1 cellular context compared by ENCODE assay signal in the genomic region with DNA sequence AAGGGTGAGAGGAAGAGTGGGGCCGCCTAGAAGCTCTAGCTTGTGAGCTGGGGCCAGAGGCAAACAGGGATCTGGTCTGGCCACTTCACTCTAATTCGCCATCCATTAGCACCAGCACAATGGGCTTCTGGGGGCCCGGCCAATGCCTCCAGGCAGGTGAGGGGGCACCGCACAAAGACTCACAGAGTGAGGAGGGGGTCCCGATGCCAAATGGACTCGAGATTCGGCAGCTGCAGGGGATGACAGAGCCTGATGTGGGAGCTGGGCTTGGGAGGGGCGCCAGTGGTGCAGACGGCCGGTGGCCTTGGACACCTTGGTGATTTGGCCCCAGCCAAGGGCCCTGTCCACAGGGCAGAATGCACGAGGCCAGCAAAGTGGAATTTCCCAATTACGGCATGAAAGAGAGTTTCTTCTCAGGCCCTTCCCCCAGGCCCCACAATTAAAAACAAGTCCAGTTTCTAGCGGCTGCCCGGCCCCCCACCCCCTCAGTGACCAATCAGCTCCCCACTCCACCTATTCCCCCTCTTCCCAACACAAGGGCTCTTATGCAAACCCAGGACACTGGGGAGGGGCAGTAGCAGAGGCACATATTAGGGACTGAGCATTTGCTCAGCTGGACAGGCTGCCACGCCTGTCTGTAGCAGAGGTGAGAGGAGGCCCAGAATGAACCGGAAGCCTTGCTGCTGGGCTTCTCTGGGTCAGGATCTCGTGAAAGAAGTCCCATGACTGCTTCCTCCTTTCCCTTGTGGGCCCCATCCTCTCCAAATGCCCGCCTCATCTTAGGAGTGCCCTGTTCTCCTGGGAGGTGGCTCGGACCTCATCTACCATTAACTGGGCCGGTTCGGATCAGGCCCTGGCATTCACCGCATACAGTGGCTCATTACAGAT.
TF ChIP-seq lines count a peak whose summit lies in the region.

No MANE protein-coding gene starts in this region.

TF ChIP-seq in HepG2, 621 proteins besides CTCF, POLR2A, EP300 and RAD21 (continued from another document and continues in another):
- TF ChIP-seq, protein P1, sequence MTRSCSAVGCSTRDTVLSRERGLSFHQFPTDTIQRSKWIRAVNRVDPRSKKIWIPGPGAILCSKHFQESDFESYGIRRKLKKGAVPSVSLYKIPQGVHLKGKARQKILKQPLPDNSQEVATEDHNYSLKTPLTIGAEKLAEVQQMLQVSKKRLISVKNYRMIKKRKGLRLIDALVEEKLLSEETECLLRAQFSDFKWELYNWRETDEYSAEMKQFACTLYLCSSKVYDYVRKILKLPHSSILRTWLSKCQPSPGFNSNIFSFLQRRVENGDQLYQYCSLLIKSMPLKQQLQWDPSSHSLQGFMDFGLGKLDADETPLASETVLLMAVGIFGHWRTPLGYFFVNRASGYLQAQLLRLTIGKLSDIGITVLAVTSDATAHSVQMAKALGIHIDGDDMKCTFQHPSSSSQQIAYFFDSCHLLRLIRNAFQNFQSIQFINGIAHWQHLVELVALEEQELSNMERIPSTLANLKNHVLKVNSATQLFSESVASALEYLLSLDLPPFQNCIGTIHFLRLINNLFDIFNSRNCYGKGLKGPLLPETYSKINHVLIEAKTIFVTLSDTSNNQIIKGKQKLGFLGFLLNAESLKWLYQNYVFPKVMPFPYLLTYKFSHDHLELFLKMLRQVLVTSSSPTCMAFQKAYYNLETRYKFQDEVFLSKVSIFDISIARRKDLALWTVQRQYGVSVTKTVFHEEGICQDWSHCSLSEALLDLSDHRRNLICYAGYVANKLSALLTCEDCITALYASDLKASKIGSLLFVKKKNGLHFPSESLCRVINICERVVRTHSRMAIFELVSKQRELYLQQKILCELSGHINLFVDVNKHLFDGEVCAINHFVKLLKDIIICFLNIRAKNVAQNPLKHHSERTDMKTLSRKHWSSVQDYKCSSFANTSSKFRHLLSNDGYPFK (CRISPR knock-in tag; IDR thresholded peaks at IDR 0.05; ENCODE audit: borderline replicate concordance): 0 out of 2 replicates have a peak, but pooled peaks have one; percentile 52
- TF ChIP-seq, protein P2, sequence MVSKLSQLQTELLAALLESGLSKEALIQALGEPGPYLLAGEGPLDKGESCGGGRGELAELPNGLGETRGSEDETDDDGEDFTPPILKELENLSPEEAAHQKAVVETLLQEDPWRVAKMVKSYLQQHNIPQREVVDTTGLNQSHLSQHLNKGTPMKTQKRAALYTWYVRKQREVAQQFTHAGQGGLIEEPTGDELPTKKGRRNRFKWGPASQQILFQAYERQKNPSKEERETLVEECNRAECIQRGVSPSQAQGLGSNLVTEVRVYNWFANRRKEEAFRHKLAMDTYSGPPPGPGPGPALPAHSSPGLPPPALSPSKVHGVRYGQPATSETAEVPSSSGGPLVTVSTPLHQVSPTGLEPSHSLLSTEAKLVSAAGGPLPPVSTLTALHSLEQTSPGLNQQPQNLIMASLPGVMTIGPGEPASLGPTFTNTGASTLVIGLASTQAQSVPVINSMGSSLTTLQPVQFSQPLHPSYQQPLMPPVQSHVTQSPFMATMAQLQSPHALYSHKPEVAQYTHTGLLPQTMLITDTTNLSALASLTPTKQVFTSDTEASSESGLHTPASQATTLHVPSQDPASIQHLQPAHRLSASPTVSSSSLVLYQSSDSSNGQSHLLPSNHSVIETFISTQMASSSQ (IDR thresholded peaks at IDR 0.05; ENCODE audit: low read depth): peak; percentile 19
- TF ChIP-seq, protein P2 (CRISPR knock-in tag; IDR thresholded peaks at IDR 0.05; ENCODE audit: borderline replicate concordance): peak; percentile 84; the same call in 1 of the 2 replicates
- peak; percentile 64 for TF ChIP-seq RCOR2 (CRISPR knock-in tag; IDR thresholded peaks at IDR 0.05)
- peak; percentile 52 for TF ChIP-seq JUND (CRISPR knock-in tag; IDR thresholded peaks at IDR 0.05)
- TF ChIP-seq SRY (CRISPR knock-in tag; IDR thresholded peaks at IDR 0.05): peak; percentile 32; the same call in 1 of the 2 replicates
- TF ChIP-seq, protein P3, sequence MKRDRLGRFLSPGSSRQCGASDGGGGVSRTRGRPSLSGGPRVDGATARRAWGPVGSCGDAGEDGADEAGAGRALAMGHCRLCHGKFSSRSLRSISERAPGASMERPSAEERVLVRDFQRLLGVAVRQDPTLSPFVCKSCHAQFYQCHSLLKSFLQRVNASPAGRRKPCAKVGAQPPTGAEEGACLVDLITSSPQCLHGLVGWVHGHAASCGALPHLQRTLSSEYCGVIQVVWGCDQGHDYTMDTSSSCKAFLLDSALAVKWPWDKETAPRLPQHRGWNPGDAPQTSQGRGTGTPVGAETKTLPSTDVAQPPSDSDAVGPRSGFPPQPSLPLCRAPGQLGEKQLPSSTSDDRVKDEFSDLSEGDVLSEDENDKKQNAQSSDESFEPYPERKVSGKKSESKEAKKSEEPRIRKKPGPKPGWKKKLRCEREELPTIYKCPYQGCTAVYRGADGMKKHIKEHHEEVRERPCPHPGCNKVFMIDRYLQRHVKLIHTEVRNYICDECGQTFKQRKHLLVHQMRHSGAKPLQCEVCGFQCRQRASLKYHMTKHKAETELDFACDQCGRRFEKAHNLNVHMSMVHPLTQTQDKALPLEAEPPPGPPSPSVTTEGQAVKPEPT (CRISPR knock-in tag; IDR thresholded peaks at IDR 0.05; ENCODE audit: low read depth): peak; percentile 23; the same call in 1 of the 2 replicates
- TF ChIP-seq POLR2G (IDR thresholded peaks at IDR 0.05; ENCODE audit: low read depth, low read length): peak; percentile 93
- TF ChIP-seq NRL (CRISPR knock-in tag; IDR thresholded peaks at IDR 0.05; ENCODE audit: borderline replicate concordance): no peak; the same call in none of the 2 replicates
- TF ChIP-seq MEIS2 (CRISPR knock-in tag; IDR thresholded peaks at IDR 0.05): peak; percentile 61
- TF ChIP-seq ZNF468 (CRISPR knock-in tag; IDR thresholded peaks at IDR 0.05): no peak
- TF ChIP-seq, protein P4, sequence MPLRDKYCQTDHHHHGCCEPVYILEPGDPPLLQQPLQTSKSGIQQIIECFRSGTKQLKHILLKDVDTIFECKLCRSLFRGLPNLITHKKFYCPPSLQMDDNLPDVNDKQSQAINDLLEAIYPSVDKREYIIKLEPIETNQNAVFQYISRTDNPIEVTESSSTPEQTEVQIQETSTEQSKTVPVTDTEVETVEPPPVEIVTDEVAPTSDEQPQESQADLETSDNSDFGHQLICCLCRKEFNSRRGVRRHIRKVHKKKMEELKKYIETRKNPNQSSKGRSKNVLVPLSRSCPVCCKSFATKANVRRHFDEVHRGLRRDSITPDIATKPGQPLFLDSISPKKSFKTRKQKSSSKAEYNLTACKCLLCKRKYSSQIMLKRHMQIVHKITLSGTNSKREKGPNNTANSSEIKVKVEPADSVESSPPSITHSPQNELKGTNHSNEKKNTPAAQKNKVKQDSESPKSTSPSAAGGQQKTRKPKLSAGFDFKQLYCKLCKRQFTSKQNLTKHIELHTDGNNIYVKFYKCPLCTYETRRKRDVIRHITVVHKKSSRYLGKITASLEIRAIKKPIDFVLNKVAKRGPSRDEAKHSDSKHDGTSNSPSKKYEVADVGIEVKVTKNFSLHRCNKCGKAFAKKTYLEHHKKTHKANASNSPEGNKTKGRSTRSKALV (CRISPR knock-in tag; IDR thresholded peaks at IDR 0.05): no peak; the same call in 1 of the 2 replicates
- TF ChIP-seq MATR3 (CRISPR knock-in tag; IDR thresholded peaks at IDR 0.05): no peak
- TF ChIP-seq PAWR (CRISPR knock-in tag; IDR thresholded peaks at IDR 0.05; ENCODE audit: borderline replicate concordance): 0 out of 2 replicates have a peak, but pooled peaks have one; percentile 42
- no peak for TF ChIP-seq ZNF891 (CRISPR knock-in tag; IDR thresholded peaks at IDR 0.05)
- peak; percentile 52; the same call in 1 of the 2 replicates for TF ChIP-seq ZNF605 (CRISPR knock-in tag; IDR thresholded peaks at IDR 0.05)
- TF ChIP-seq ATM (IDR thresholded peaks at IDR 0.05; ENCODE audit: borderline replicate concordance): peak; percentile 98; the same call in 1 of the 2 replicates
- peak; percentile 25; the same call in 1 of the 2 replicates for TF ChIP-seq ZNF547 (CRISPR knock-in tag; IDR thresholded peaks at IDR 0.05)
- TF ChIP-seq THRA (CRISPR knock-in tag; IDR thresholded peaks at IDR 0.05; ENCODE audit: borderline replicate concordance): peak; percentile 93
- TF ChIP-seq KDM5B (CRISPR knock-in tag; IDR thresholded peaks at IDR 0.05; ENCODE audit: borderline replicate concordance): peak; percentile 63; the same call in 1 of the 2 replicates
- TF ChIP-seq CCDC6 (CRISPR knock-in tag; IDR thresholded peaks at IDR 0.05): peak; percentile 91
- peak; percentile 92 for TF ChIP-seq SIN3A (IDR thresholded peaks at IDR 0.05; ENCODE audit: borderline replicate concordance, low read depth, low read length)
- TF ChIP-seq TBP (CRISPR knock-in tag; IDR thresholded peaks at IDR 0.05): peak; percentile 86
- TF ChIP-seq KAT8 (CRISPR knock-in tag; IDR thresholded peaks at IDR 0.05): peak; percentile 85; the same call in 1 of the 2 replicates
- TF ChIP-seq NBN (conservative IDR thresholded peaks at IDR 0.05): no peak
- TF ChIP-seq, protein P5, sequence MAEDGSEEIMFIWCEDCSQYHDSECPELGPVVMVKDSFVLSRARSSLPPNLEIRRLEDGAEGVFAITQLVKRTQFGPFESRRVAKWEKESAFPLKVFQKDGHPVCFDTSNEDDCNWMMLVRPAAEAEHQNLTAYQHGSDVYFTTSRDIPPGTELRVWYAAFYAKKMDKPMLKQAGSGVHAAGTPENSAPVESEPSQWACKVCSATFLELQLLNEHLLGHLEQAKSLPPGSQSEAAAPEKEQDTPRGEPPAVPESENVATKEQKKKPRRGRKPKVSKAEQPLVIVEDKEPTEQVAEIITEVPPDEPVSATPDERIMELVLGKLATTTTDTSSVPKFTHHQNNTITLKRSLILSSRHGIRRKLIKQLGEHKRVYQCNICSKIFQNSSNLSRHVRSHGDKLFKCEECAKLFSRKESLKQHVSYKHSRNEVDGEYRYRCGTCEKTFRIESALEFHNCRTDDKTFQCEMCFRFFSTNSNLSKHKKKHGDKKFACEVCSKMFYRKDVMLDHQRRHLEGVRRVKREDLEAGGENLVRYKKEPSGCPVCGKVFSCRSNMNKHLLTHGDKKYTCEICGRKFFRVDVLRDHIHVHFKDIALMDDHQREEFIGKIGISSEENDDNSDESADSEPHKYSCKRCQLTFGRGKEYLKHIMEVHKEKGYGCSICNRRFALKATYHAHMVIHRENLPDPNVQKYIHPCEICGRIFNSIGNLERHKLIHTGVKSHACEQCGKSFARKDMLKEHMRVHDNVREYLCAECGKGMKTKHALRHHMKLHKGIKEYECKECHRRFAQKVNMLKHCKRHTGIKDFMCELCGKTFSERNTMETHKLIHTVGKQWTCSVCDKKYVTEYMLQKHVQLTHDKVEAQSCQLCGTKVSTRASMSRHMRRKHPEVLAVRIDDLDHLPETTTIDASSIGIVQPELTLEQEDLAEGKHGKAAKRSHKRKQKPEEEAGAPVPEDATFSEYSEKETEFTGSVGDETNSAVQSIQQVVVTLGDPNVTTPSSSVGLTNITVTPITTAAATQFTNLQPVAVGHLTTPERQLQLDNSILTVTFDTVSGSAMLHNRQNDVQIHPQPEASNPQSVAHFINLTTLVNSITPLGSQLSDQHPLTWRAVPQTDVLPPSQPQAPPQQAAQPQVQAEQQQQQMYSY (CRISPR knock-in tag; IDR thresholded peaks at IDR 0.05): no peak
- TF ChIP-seq MAFF (IDR thresholded peaks at IDR 0.05; ENCODE audit: low read depth, low read length): no peak
- TF ChIP-seq KLF9 (CRISPR knock-in tag; IDR thresholded peaks at IDR 0.05; ENCODE audit: low read depth): peak; percentile 45; the same call in 1 of the 2 replicates
- TF ChIP-seq ELK4 (CRISPR knock-in tag; IDR thresholded peaks at IDR 0.05; ENCODE audit: borderline replicate concordance): peak; percentile 38; the same call in 1 of the 2 replicates
- peak; percentile 95 for TF ChIP-seq WIZ (CRISPR knock-in tag; IDR thresholded peaks at IDR 0.05)
